8 cellular contexts compared by ENCODE assay signal in genomic region chr9:88578486-88579362, GRCh38. TPM values are rescaled to one million over a fixed set of nuclear protein-coding genes. Genes with fewer than 3 reads are reported as not detected.
DNase-seq lines count a peak whose midpoint lies in the region; ATAC-seq and TF ChIP-seq lines count a peak whose summit lies in the region.

No MANE protein-coding gene starts in this region.

- intact Hi-C loops in activated CD4-positive, alpha-beta T cell treated with anti-CD3 and anti-CD28 coated beads, Interleukin-2, amount 10 ng/mL, durations not matched to agents 24 days and 14 days (cut with micrococcal nuclease): loop anchor here (1.0 to 10.0 kb wide), 5 partner anchors 190 to 904 kb away; partner anchors contain the start of gene SPIN1

- peaks cover 6% of the 10 kb centered on the region for H3K4me1 Mint-ChIP-seq in activated CD4-positive, alpha-beta T cell treated with anti-CD3 and anti-CD28 coated beads, Interleukin-2, amount 10 ng/mL, durations not matched to agents 24 days and 14 days

- TF ChIP-seq CTCF in liver (IDR thresholded peaks at IDR 0.05; ENCODE audit: low read depth, low read length, missing input control): peak; percentile 97

- H3K27ac ChIP-seq in liver (ENCODE audit: low read depth in 1 of 2, low read length in 2 of 2): no peak overlapping the region

- no peaks in the 10 kb centered on the region for H3K36me3 Mint-ChIP-seq in activated CD4-positive, alpha-beta T cell treated with anti-CD3 and anti-CD28 coated beads, Interleukin-2, amount 10 ng/mL, durations not matched to agents 24 days and 14 days (ENCODE audit: low read depth)

- H3K9ac ChIP-seq in liver (ENCODE audit: low read depth in 1 of 2, low read length in 2 of 2): no peak overlapping the region

- H3K4me3 Mint-ChIP-seq in activated CD4-positive, alpha-beta T cell treated with anti-CD3 and anti-CD28 coated beads, Interleukin-2, amount 10 ng/mL, durations not matched to agents 24 days and 14 days: peak overlapping the region; percentile 70

- no peak overlapping the region for H3K27ac Mint-ChIP-seq in activated CD4-positive, alpha-beta T cell treated with anti-CD3 and anti-CD28 coated beads, Interleukin-2, amount 10 ng/mL, durations not matched to agents 24 days and 14 days

- peak; percentile 58 for DNase-seq in NCI-H2227 (lab: John Stamatoyannopoulos, UW; ENCODE audit: unreplicated experiment)
- no peak for DNase-seq in NCI-H2227 treated with DMSO at 0.1 percent for 48 hours (lab: John Stamatoyannopoulos, UW)
- DNase-seq in NCI-H2029 (lab: John Stamatoyannopoulos, UW): peak; percentile 7
- DNase-seq in activated CD4-positive, alpha-beta T cell treated with anti-CD3 and anti-CD28 coated beads, Interleukin-2, amount 10 ng/mL, durations not matched to agents 24 days and 14 days: peak; percentile 91
- peak; percentile 70 for DNase-seq in dedifferentiated amniotic fluid mesenchymal stem cell (ENCODE audit: extremely low spot score)
- DNase-seq in stimulated activated CD4-positive, alpha-beta T cell treated with anti-CD3 and anti-CD28 coated beads, TNF-alpha, amount 100 ng/mL, for 1 hour (ENCODE audit: low read depth in 3 of 3, low spot score in 1 of 3): peak; percentile 8 to 57 (median 29)

- H3K36me3 ChIP-seq in liver (ENCODE audit: control insufficient read depth in 4 of 4, insufficient read depth in 3 of 4, low read depth in 1 of 4, low read length in 3 of 4): no peaks in the 10 kb centered on the region

- no peak overlapping the region for H3K4me3 ChIP-seq in liver (ENCODE audit: low read depth in 1 of 3, low read length in 3 of 3)

- no peaks in the 10 kb centered on the region for H3K9me3 ChIP-seq in liver (ENCODE audit: control insufficient read depth in 4 of 4, low read length in 3 of 4)

- WGBS in liver: 40% methylated on average over 27 of the region's 27 CpGs

- ATAC-seq in HG02623 (IDR thresholded peaks at IDR 0.05; ENCODE audit: unreplicated experiment): peak; percentile 79

- no peaks in the 10 kb centered on the region for H3K27me3 ChIP-seq in liver (ENCODE audit: control insufficient read depth in 4 of 4, insufficient read depth in 4 of 4, low read length in 3 of 4)

- TF ChIP-seq RAD21 in liver (IDR thresholded peaks at IDR 0.05): peak; percentile 96 to 99

- peaks cover 0 to 6% (median 1%) of the 10 kb centered on the region in 4 donors for H3K4me1 ChIP-seq in liver (ENCODE audit: control insufficient read depth in 4 of 4, insufficient read depth in 4 of 4, low read length in 3 of 4)

- peaks cover 16% of the 10 kb centered on the region for H3K27me3 Mint-ChIP-seq in activated CD4-positive, alpha-beta T cell treated with anti-CD3 and anti-CD28 coated beads, Interleukin-2, amount 10 ng/mL, durations not matched to agents 24 days and 14 days

- H3K9me3 Mint-ChIP-seq in activated CD4-positive, alpha-beta T cell treated with anti-CD3 and anti-CD28 coated beads, Interleukin-2, amount 10 ng/mL, durations not matched to agents 24 days and 14 days: no peaks in the 10 kb centered on the region

TF ChIP-seq in liver, 16 proteins besides CTCF, POLR2A, EP300 and RAD21:
- no peak for TF ChIP-seq FOXA2 (IDR thresholded peaks at IDR 0.05)
- TF ChIP-seq SP1 (IDR thresholded peaks at IDR 0.05): no peak
- no peak for TF ChIP-seq ZBTB33 (IDR thresholded peaks at IDR 0.05)
- no peak for TF ChIP-seq EGR1 (IDR thresholded peaks at IDR 0.05; ENCODE audit: low read depth in 2 of 2)
- TF ChIP-seq YY1 (IDR thresholded peaks at IDR 0.05): no peak
- no peak for TF ChIP-seq TAF1 (conservative IDR thresholded peaks at IDR 0.05)
- no peak for TF ChIP-seq MAX (IDR thresholded peaks at IDR 0.05)
- TF ChIP-seq ATF3 (IDR thresholded peaks at IDR 0.05): no peak
- TF ChIP-seq NR2F2 (IDR thresholded peaks at IDR 0.05): no peak
- no peak for TF ChIP-seq JUND (IDR thresholded peaks at IDR 0.05)
- TF ChIP-seq HNF4A (conservative IDR thresholded peaks at IDR 0.05): no peak
- TF ChIP-seq HNF4G (IDR thresholded peaks at IDR 0.05): no peak
- TF ChIP-seq RXRA (IDR thresholded peaks at IDR 0.05): no peak
- no peak for TF ChIP-seq REST (IDR thresholded peaks at IDR 0.05)
- TF ChIP-seq GABPA (IDR thresholded peaks at IDR 0.05 in 1 of 2, conservative IDR thresholded peaks at IDR 0.05 in 1 of 2): no peak
- TF ChIP-seq FOXA1 (IDR thresholded peaks at IDR 0.05): no peak

RNA-seq across cellular contexts. Expression of gene NXNL2, which starts 43.7 kb away (rescaled TPM):
- not detected in 2 replicates for total RNA-seq in activated CD4-positive, alpha-beta T cell treated with anti-CD3 and anti-CD28 coated beads, Interleukin-2, amount 10 ng/mL, durations not matched to agents 24 days and 14 days
- under 1 TPM in 1 of 2 donors, not detected in 1; 0.09 TPM for total RNA-seq in liver
- polyA plus RNA-seq in liver: under 1 TPM in 1 of 2 donors, not detected in 1; 0.14 TPM
